Comparison of ENCODE assay signal across 1 cellular context in genomic region chr2:26482211-26483026, GRCh38.
A peak's percentile ranks its signal among the peaks of the same experiment; 100 is the strongest.
TF ChIP-seq lines count a peak whose summit lies in the region.

No MANE protein-coding gene starts in this region.

TF ChIP-seq in GM12878, 131 proteins besides CTCF, POLR2A, EP300 and RAD21 (continued from another document):
- no peak for TF ChIP-seq CEBPZ (IDR thresholded peaks at IDR 0.05; ENCODE audit: low read depth, low read length)
- TF ChIP-seq POLR2AphosphoS5 (IDR thresholded peaks at IDR 0.05; ENCODE audit: low read length), result no peak
- TF ChIP-seq RELB (IDR thresholded peaks at IDR 0.05; ENCODE audit: low read depth), result no peak
- no peak for TF ChIP-seq CBFB (IDR thresholded peaks at IDR 0.05; ENCODE audit: low read depth)
- no peak for TF ChIP-seq NRF1 (conservative IDR thresholded peaks at IDR 0.05; ENCODE audit: low read depth, low read length)
- no peak for TF ChIP-seq JUNB (IDR thresholded peaks at IDR 0.05)
- TF ChIP-seq CUX1 (IDR thresholded peaks at IDR 0.05; ENCODE audit: insufficient replicate concordance, low read depth, low read length), result no peak
- TF ChIP-seq CEBPB (IDR thresholded peaks at IDR 0.05; ENCODE audit: borderline replicate concordance in 1 of 2, low read depth in 2 of 2, low read length in 2 of 2), result no peak
- no peak for TF ChIP-seq SMAD5 (IDR thresholded peaks at IDR 0.05; ENCODE audit: low read depth)
- no peak for TF ChIP-seq ESRRA (IDR thresholded peaks at IDR 0.05; ENCODE audit: low read length)
- TF ChIP-seq MTA3 (IDR thresholded peaks at IDR 0.05; ENCODE audit: borderline replicate concordance, low read length), result no peak
- TF ChIP-seq SRF (IDR thresholded peaks at IDR 0.05; ENCODE audit: low read depth in 2 of 2, low read length in 2 of 2), result 0 out of 4 replicates have a peak, but pooled peaks of 1 of the 2 experiments have one; percentile 4
- no peak for TF ChIP-seq SMARCA5 (IDR thresholded peaks at IDR 0.05)
- 0 out of 2 replicates have a peak, but pooled peaks have one; percentile 24 for TF ChIP-seq NFIC (IDR thresholded peaks at IDR 0.05; ENCODE audit: low read depth, low read length)
- TF ChIP-seq LARP7 (IDR thresholded peaks at IDR 0.05), result no peak
- peak; percentile 43; the same call in 1 of the 2 replicates for TF ChIP-seq TCF3 (IDR thresholded peaks at IDR 0.05; ENCODE audit: borderline replicate concordance, insufficient read depth, low read depth, low read length)
- peak; percentile 53 for TF ChIP-seq PBX3 (IDR thresholded peaks at IDR 0.05; ENCODE audit: insufficient replicate concordance, low read depth, low read length)
- TF ChIP-seq REST (IDR thresholded peaks at IDR 0.05; ENCODE audit: low read depth, low read length), result no peak
- no peak for TF ChIP-seq KLF5 (IDR thresholded peaks at IDR 0.05; ENCODE audit: partially characterized antibody)
- no peak for TF ChIP-seq ZBTB40 (IDR thresholded peaks at IDR 0.05; ENCODE audit: borderline replicate concordance)
- TF ChIP-seq BCL3 (IDR thresholded peaks at IDR 0.05; ENCODE audit: borderline replicate concordance, insufficient read depth, low read depth, low read length, poor library complexity, severe bottlenecking), result peak; percentile 91
- TF ChIP-seq TBL1XR1 (IDR thresholded peaks at IDR 0.05; ENCODE audit: low read depth, low read length), result no peak
- TF ChIP-seq ZBED1 (IDR thresholded peaks at IDR 0.05; ENCODE audit: borderline replicate concordance), result no peak
